ENCODE assay signal across 1 cellular context in genomic region chr10:89078729-89079672, GRCh38.
TF ChIP-seq lines count a peak whose summit lies in the region.

No MANE protein-coding gene starts in this region.

TF ChIP-seq in SK-N-SH, 30 proteins besides CTCF, POLR2A, EP300 and RAD21 (continued from another document):
- TF ChIP-seq, protein P1, sequence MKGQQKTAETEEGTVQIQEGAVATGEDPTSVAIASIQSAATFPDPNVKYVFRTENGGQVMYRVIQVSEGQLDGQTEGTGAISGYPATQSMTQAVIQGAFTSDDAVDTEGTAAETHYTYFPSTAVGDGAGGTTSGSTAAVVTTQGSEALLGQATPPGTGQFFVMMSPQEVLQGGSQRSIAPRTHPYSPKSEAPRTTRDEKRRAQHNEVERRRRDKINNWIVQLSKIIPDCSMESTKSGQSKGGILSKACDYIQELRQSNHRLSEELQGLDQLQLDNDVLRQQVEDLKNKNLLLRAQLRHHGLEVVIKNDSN (IDR thresholded peaks at IDR 0.05; ENCODE audit: borderline replicate concordance, low read depth): no peak
- TF ChIP-seq MEF2A (IDR thresholded peaks at IDR 0.05; ENCODE audit: borderline replicate concordance, low read depth): no peak
- no peak for TF ChIP-seq NRF1 (IDR thresholded peaks at IDR 0.05; ENCODE audit: low read depth, low read length)
- TF ChIP-seq FOXM1 (IDR thresholded peaks at IDR 0.05; ENCODE audit: low read depth): no peak
- TF ChIP-seq MAX (IDR thresholded peaks at IDR 0.05; ENCODE audit: low read depth): no peak
- TF ChIP-seq MXI1 (IDR thresholded peaks at IDR 0.05; ENCODE audit: low read depth, low read length): no peak
- no peak for TF ChIP-seq FOXJ3 (CRISPR knock-in tag; IDR thresholded peaks at IDR 0.05)
- TF ChIP-seq USF2 (IDR thresholded peaks at IDR 0.05; ENCODE audit: borderline replicate concordance, low read depth, low read length): no peak
- TF ChIP-seq FOSL2 (IDR thresholded peaks at IDR 0.05; ENCODE audit: borderline replicate concordance, low read depth): no peak
- TF ChIP-seq ZBTB33 (IDR thresholded peaks at IDR 0.05; ENCODE audit: borderline replicate concordance, low read depth): no peak
